8 cellular contexts compared by ENCODE assay signal in genomic region chr2:68837164-68837860, GRCh38. TPM values are rescaled to one million over a fixed set of nuclear protein-coding genes. Genes with fewer than 3 reads are reported as not detected.
DNase-seq lines count a peak whose midpoint lies in the region; ATAC-seq and TF ChIP-seq lines count a peak whose summit lies in the region.

No MANE protein-coding gene starts in this region.

- DNase-seq in cardiac fibroblast (ENCODE audit: low read depth in 2 of 2): peak; percentile 57 to 72
- peak; percentile 82 to 86 for DNase-seq in lung microvascular endothelial cell (ENCODE audit: low read depth in 2 of 2)
- DNase-seq in stimulated activated CD8-positive, alpha-beta memory T cell treated with anti-CD3 and anti-CD28 coated beads, Interleukin-7, amount 100 ng/mL, for 24 hours (ENCODE audit: low read depth): peak; percentile 47

- H3K27me3 ChIP-seq in BLaER1 treated with 17β-estradiol and CSF1 and Interleukin-3, amounts not matched to agents 10 nM and 100 nM: no peaks in the 10 kb centered on the region

- H3K9ac ChIP-seq in BLaER1 treated with 17β-estradiol and CSF1 and Interleukin-3, amounts not matched to agents 10 nM and 100 nM: peak overlapping the region in 7 of 11 experiments; percentile 21 to 61 (median 47); a peak in 11 of 22 replicates

- peak overlapping the region; percentile 66 to 94 (median 79) for H3K4me2 ChIP-seq in BLaER1 treated with 17β-estradiol and CSF1 and Interleukin-3, amounts not matched to agents 10 nM and 100 nM

- TF ChIP-seq CTCF in WI38 (IDR thresholded peaks at IDR 0.05; ENCODE audit: low read depth, low read length) (peak; percentile 51), cardiac fibroblast (IDR thresholded peaks at IDR 0.05; ENCODE audit: low read depth, low read length) (peak; percentile 59)

- peaks cover 56 to 61% (median 57%) of the 10 kb centered on the region in 10 experiments for H3K4me1 ChIP-seq in BLaER1 treated with 17β-estradiol and CSF1 and Interleukin-3, amounts not matched to agents 10 nM and 100 nM

- peaks cover 0 to 14% (median 9%) of the 10 kb centered on the region in 11 experiments; a peak in 13 of 22 replicates for H3K9me3 ChIP-seq in BLaER1 treated with 17β-estradiol and CSF1 and Interleukin-3, amounts not matched to agents 10 nM and 100 nM (replicated peaks in 1 of 11)

- no peaks in the 10 kb centered on the region for H3K36me3 ChIP-seq in BLaER1 treated with 17β-estradiol and CSF1 and Interleukin-3, amounts not matched to agents 10 nM and 100 nM

- H4K20me1 ChIP-seq in BLaER1 treated with 17β-estradiol and CSF1 and Interleukin-3, amounts not matched to agents 10 nM and 100 nM: no peaks in the 10 kb centered on the region

- peak overlapping the region; percentile 80 to 98 (median 94); a peak in 21 of 22 replicates for H3K27ac ChIP-seq in BLaER1 treated with 17β-estradiol and CSF1 and Interleukin-3, amounts not matched to agents 10 nM and 100 nM

- peak; percentile 55 for ATAC-seq in HG03135 (IDR thresholded peaks at IDR 0.05; ENCODE audit: unreplicated experiment)
- no peak for ATAC-seq in GM21529 (IDR thresholded peaks at IDR 0.05; ENCODE audit: unreplicated experiment)
- no peak for ATAC-seq in HG02763 (IDR thresholded peaks at IDR 0.05; ENCODE audit: unreplicated experiment)

- no peak overlapping the region for H3K4me3 ChIP-seq in BLaER1 treated with 17β-estradiol and CSF1 and Interleukin-3, amounts not matched to agents 10 nM and 100 nM
- H3K4me3 ChIP-seq in WI38 (ENCODE audit: low read depth, low read length): no peak overlapping the region
- no peak overlapping the region for H3K4me3 ChIP-seq in cardiac fibroblast (replicated peaks in 1 of 2; ENCODE audit: low read depth in 2 of 2, low read length in 2 of 2)

RNA-seq across cellular contexts. Expression of gene BMP10, which starts 33.9 kb away (rescaled TPM):
- total RNA-seq in lung microvascular endothelial cell: not detected in 2 replicates
